In genomic region chr7:11517853-11518252, GRCh38 we compare ENCODE assay signal across 15 cellular contexts.
DNase-seq lines count a peak whose midpoint lies in the region; ATAC-seq and TF ChIP-seq lines count a peak whose summit lies in the region.
"Had no signal": no experiment of that assay in that cellular context is flagged by ENCODE, and none has a peak within 500 bp of the region (broad histone marks: within the 10 kb centered on the region; RNA-seq: fewer than 3 reads in every experiment).

No MANE protein-coding gene starts in this region.

- no peaks in the 10 kb centered on the region for H3K36me3 Mint-ChIP-seq in glutamatergic neuron (ENCODE audit: unreplicated experiment)
- H3K36me3 Mint-ChIP-seq: CD14-positive monocyte; CD8-positive, alpha-beta T cell had no signal

- ATAC-seq in Right ventricle myocardium inferior = no peak
- ATAC-seq in activated CD4-positive, CD25-positive, alpha-beta regulatory T cell treated with anti-CD3 and anti-CD28 coated beads, Interleukin-2, amount 50 U/mL, for 24 hours = no peak
- ATAC-seq: CD8-positive, alpha-beta T cell had no signal

- intact Hi-C loops in Right ventricle myocardium inferior (cut with DNase I) (no loop called here), cardiac septum (cut with DNase I) (no loop called here)

- peak overlapping the region; percentile 5 for H3K27ac Mint-ChIP-seq in glutamatergic neuron (ENCODE audit: unreplicated experiment)
- H3K27ac Mint-ChIP-seq: CD14-positive monocyte; CD8-positive, alpha-beta T cell had no signal

- DNase-seq in ELF-1 (ENCODE audit: low read depth, low spot score) (peak; percentile 9), NCI-H69 (lab: John Stamatoyannopoulos, UW) (peak; percentile 17), glutamatergic neuron (no peak), iPS-NIHi7 (ENCODE audit: extremely low spot score) (peak; percentile 32), Right ventricle myocardium inferior (ENCODE audit: missing footprints) (no peak), NCI-H526 treated with DMSO at 0.1 percent for 48 hours (lab: John Stamatoyannopoulos, UW) (no peak), cardiac septum (ENCODE audit: low spot score) (no peak)
- DNase-seq: CD8-positive, alpha-beta T cell; COR-L47; DMS153; DMS79 treated with DMSO at 0.1 percent for 48 hours; EL; GDM1 had no signal

- no peak for TF ChIP-seq CTCF in glutamatergic neuron (IDR thresholded peaks at IDR 0.05; ENCODE audit: partially characterized antibody, unreplicated experiment)

- H3K27me3 Mint-ChIP-seq in glutamatergic neuron (ENCODE audit: unreplicated experiment) = no peaks in the 10 kb centered on the region

- no peak overlapping the region for H3K4me3 Mint-ChIP-seq in glutamatergic neuron (ENCODE audit: unreplicated experiment)
- H3K4me3 Mint-ChIP-seq: CD14-positive monocyte; CD8-positive, alpha-beta T cell had no signal

- H3K9me3 Mint-ChIP-seq in glutamatergic neuron (ENCODE audit: unreplicated experiment) = peaks cover 5% of the 10 kb centered on the region
- H3K9me3 Mint-ChIP-seq: CD8-positive, alpha-beta T cell had no signal

- H3K4me1 Mint-ChIP-seq in glutamatergic neuron (ENCODE audit: low read depth, unreplicated experiment) = peaks cover 6% of the 10 kb centered on the region
- H3K4me1 Mint-ChIP-seq: CD14-positive monocyte had no signal

Comparison
In these comparisons a context has a peak if more than half of its experiments do, and no peak if none do; other contexts are left out.
1. DNase-seq: peak in ELF-1 (single experiment), NCI-H69 (single experiment) and iPS-NIHi7 (single experiment); none in glutamatergic neuron (single experiment), Right ventricle myocardium inferior (single experiment), NCI-H526 treated with DMSO at 0.1 percent for 48 hours (single experiment) and cardiac septum (single experiment).